In genomic region chr11:47966621-47967020, GRCh38 we compare ENCODE assay signal across 21 cellular contexts. TPM values are rescaled to one million over a fixed set of nuclear protein-coding genes. Genes with fewer than 3 reads are reported as not detected.
DNase-seq lines count a peak whose midpoint lies in the region; ATAC-seq, FAIRE-seq and TF ChIP-seq lines count a peak whose summit lies in the region.
"Had no signal": no experiment of that assay in that cellular context is flagged by ENCODE, and none has a peak within 500 bp of the region (broad histone marks: within the 10 kb centered on the region; RNA-seq: fewer than 3 reads in every experiment).

No MANE protein-coding gene starts in this region.

- H3K4me3 ChIP-seq in keratinocyte (ENCODE audit: control insufficient read depth in 2 of 3, extremely low read depth in 1 of 3, insufficient read depth in 2 of 3, low read depth in 1 of 3, low read length in 3 of 3), result no peak overlapping the region
- H3K4me3 ChIP-seq in right lobe of liver, result no peak overlapping the region
- H3K4me3 ChIP-seq: BLaER1, GM12878, GM23338 had no signal

- no peaks in the 10 kb centered on the region for H3K36me3 Mint-ChIP-seq in stimulated activated naive B cell treated with anti-CD40 and anti-IgM and Interleukin-4, amounts not matched to agents 10 μg/mL and 1 μg/mL and 100 μg/mL, for 72 hours
- H3K36me3 Mint-ChIP-seq: CD8-positive, alpha-beta T cell had no signal

- H3K9ac ChIP-seq in keratinocyte (ENCODE audit: control insufficient read depth, extremely low read depth, insufficient read depth, low read length), result no peak overlapping the region
- H3K9ac ChIP-seq: BLaER1 had no signal

- dilution Hi-C loops in keratinocyte (cut with MboI; ENCODE audit: extremely low pct_ligation_motif_present, low sequenced_read_pairs), result no loop called here

- H3K4me1 Mint-ChIP-seq in stimulated activated naive B cell treated with anti-CD40 and anti-IgM and Interleukin-4, amounts not matched to agents 10 μg/mL and 1 μg/mL and 100 μg/mL, for 72 hours, result peaks cover 1 to 6% of the 10 kb centered on the region in 2 donors
- H3K4me1 Mint-ChIP-seq: GM23338 had no signal

- WGBS in right lobe of liver (ENCODE audit: insufficient coverage, low coverage, low lambda C conversion rate, missing lambda C conversion rate), result 27% methylated on average over 4 of the region's 6 CpGs

- H2AFZ ChIP-seq in keratinocyte (ENCODE audit: control insufficient read depth, low read length), result no peak overlapping the region

- ATAC-seq in right lobe of liver, result peak; percentile 66 to 97 (median 88)
- ATAC-seq in stimulated activated naive B cell treated with anti-CD40 and anti-IgM and Interleukin-4, amounts not matched to agents 10 μg/mL and 1 μg/mL and 100 μg/mL, for 72 hours (replicated peaks), result no peak
- no peak for ATAC-seq in GM21717 (IDR thresholded peaks at IDR 0.05; ENCODE audit: unreplicated experiment)
- ATAC-seq: CD8-positive, alpha-beta T cell; GM12878; GM23338 had no signal

- H3K4me1 ChIP-seq in keratinocyte (ENCODE audit: control insufficient read depth, extremely low read depth, insufficient read depth, low read length) (no peaks in the 10 kb centered on the region), right lobe of liver (peaks cover 0 to 11% (median 0%) of the 10 kb centered on the region in 4 donors)

- no peak overlapping the region for H3K4me3 Mint-ChIP-seq in stimulated activated naive B cell treated with anti-CD40 and anti-IgM and Interleukin-4, amounts not matched to agents 10 μg/mL and 1 μg/mL and 100 μg/mL, for 72 hours
- H3K4me3 Mint-ChIP-seq: CD8-positive, alpha-beta T cell; GM23338 had no signal

- no peaks in the 10 kb centered on the region for H3K9me1 ChIP-seq in keratinocyte (ENCODE audit: control insufficient read depth, extremely low read depth, insufficient read depth, low read length)

- no peaks in the 10 kb centered on the region for H4K20me1 ChIP-seq in keratinocyte (ENCODE audit: control insufficient read depth, extremely low read depth, insufficient read depth, low read length)
- H4K20me1 ChIP-seq: BLaER1 had no signal

- DNase-seq in M059J (ENCODE audit: low read depth), result peak; percentile 41
- DNase-seq in keratinocyte (ENCODE audit: low read depth, low spot score), result no peak
- peak; percentile 43 to 81 (median 80) for DNase-seq in right lobe of liver
- no peak for DNase-seq in stimulated activated naive B cell treated with anti-CD40 and anti-IgM and Interleukin-4, amounts not matched to agents 10 μg/mL and 1 μg/mL and 100 μg/mL, for 72 hours
- DNase-seq in NOMO-1 treated with DMSO at 0.1 percent for 48 hours (lab: John Stamatoyannopoulos, UW; ENCODE audit: unreplicated experiment), result no peak
- no peak for DNase-seq in NCI-H2081 treated with DMSO at 0.1 percent for 48 hours (lab: John Stamatoyannopoulos, UW)
- DNase-seq in COLO668 (lab: John Stamatoyannopoulos, UW; ENCODE audit: unreplicated experiment), result no peak
- DNase-seq: 8988T; CD8-positive, alpha-beta T cell; COR-L47; DMS 273 treated with DMSO at 0.1 percent for 48 hours; DMS53; DND-41; EL; HCEC 1CT had no signal

- H3K79me2 ChIP-seq in keratinocyte (ENCODE audit: control insufficient read depth, insufficient read depth, low read length), result no peaks in the 10 kb centered on the region

- H3K27me3 ChIP-seq in keratinocyte (ENCODE audit: control insufficient read depth, extremely low read depth, insufficient read depth, low read length) (no peaks in the 10 kb centered on the region), right lobe of liver (no peaks in the 10 kb centered on the region)
- H3K27me3 ChIP-seq: BLaER1 had no signal

- H3K36me3 ChIP-seq in keratinocyte (ENCODE audit: control insufficient read depth in 2 of 2, extremely low read depth in 1 of 2, insufficient read depth in 2 of 2, low read length in 2 of 2) (no peaks in the 10 kb centered on the region), right lobe of liver (no peaks in the 10 kb centered on the region)
- H3K36me3 ChIP-seq: BLaER1 had no signal

- intact Hi-C loops in right lobe of liver (cut with DNase I), result no loop called here

- H3K27me3 Mint-ChIP-seq in stimulated activated naive B cell treated with anti-CD40 and anti-IgM and Interleukin-4, amounts not matched to agents 10 μg/mL and 1 μg/mL and 100 μg/mL, for 72 hours, result no peaks in the 10 kb centered on the region

- no peak for TF ChIP-seq POLR2A in right lobe of liver (IDR thresholded peaks at IDR 0.05)

- peak overlapping the region; percentile 14 for H3K27ac Mint-ChIP-seq in stimulated activated naive B cell treated with anti-CD40 and anti-IgM and Interleukin-4, amounts not matched to agents 10 μg/mL and 1 μg/mL and 100 μg/mL, for 72 hours
- H3K27ac Mint-ChIP-seq: CD8-positive, alpha-beta T cell; GM23338 had no signal

- peak in 1 of 3 experiments; percentile 18 for TF ChIP-seq CTCF in keratinocyte (optimal IDR thresholded peaks at IDR 0.05 in 1 of 3, IDR thresholded peaks at IDR 0.05 in 1 of 3, conservative IDR thresholded peaks at IDR 0.05 in 1 of 3; ENCODE audit: extremely low read depth in 1 of 3, insufficient read depth in 2 of 3, low read length in 3 of 3)
- peak; percentile 15 to 43 (median 22) for TF ChIP-seq CTCF in right lobe of liver (IDR thresholded peaks at IDR 0.05)

- H3K4me2 ChIP-seq in keratinocyte (ENCODE audit: control insufficient read depth, extremely low read depth, insufficient read depth, low read depth, low read length), result no peak overlapping the region
- H3K4me2 ChIP-seq: BLaER1, GM23338 had no signal

- H3K27ac ChIP-seq in keratinocyte (ENCODE audit: control insufficient read depth, insufficient read depth, low read length) (no peak overlapping the region), right lobe of liver (peak overlapping the region in 1 of 3 donors; percentile 13)
- H3K27ac ChIP-seq: BLaER1 had no signal

- FAIRE-seq in keratinocyte (lab: Jason Lieb, UNC), result peak; percentile 60
- FAIRE-seq: GM12878, GM19239, H54 had no signal

- H3K9me3 ChIP-seq in keratinocyte (ENCODE audit: control insufficient read depth, low read depth, low read length) (no peaks in the 10 kb centered on the region), right lobe of liver (no peaks in the 10 kb centered on the region)
- H3K9me3 ChIP-seq: BLaER1 had no signal

- no peaks in the 10 kb centered on the region for H3K9me3 Mint-ChIP-seq in stimulated activated naive B cell treated with anti-CD40 and anti-IgM and Interleukin-4, amounts not matched to agents 10 μg/mL and 1 μg/mL and 100 μg/mL, for 72 hours
- H3K9me3 Mint-ChIP-seq: CD8-positive, alpha-beta T cell; GM23338 had no signal

RNA-seq across cellular contexts. Expression of gene PTPRJ, which starts 13.7 kb away (rescaled TPM):
- 32.7 and 54.8 TPM in 2 replicates for total RNA-seq in M059J (2014; rRNA removed; shearing (Covaris generic))
- 0.57 to 0.84 TPM (median 0.58 TPM) in 3 replicates for polyA plus RNA-seq in keratinocyte
- polyA plus RNA-seq in keratinocyte (2011; ENCODE audit: low read depth), result 0.89 TPM
- 0.51 and 0.68 TPM in 2 replicates for polyA plus RNA-seq in keratinocyte (2011; cell fraction: cytosol; rRNA removed)
- 2.2 and 2.7 TPM in 2 replicates for polyA plus RNA-seq in keratinocyte (2011; cell fraction: nucleus; rRNA removed)
- 0.75 and 0.92 TPM in 2 replicates for polyA plus RNA-seq in keratinocyte (2012; ENCODE audit: low replicate concordance)
- 1.2 to 2.5 TPM (median 1.8 TPM) in 3 replicates for polyA minus RNA-seq in keratinocyte
- 2.3 TPM for polyA minus RNA-seq in keratinocyte (2011; cell fraction: cytosol; rRNA and poly(A)+ RNA removed)
- polyA minus RNA-seq in keratinocyte (2011; cell fraction: nucleus; rRNA and poly(A)+ RNA removed), result 3.1 and 6.6 TPM in 2 replicates
- total RNA-seq in right lobe of liver, result 10 to 100 TPM; 12.5 to 33.0 (median 19.8) TPM

Comparison
In these comparisons a context has a peak if more than half of its experiments do, and no peak if none do; other contexts are left out.
1. DNase-seq: peak in M059J (single experiment) and right lobe of liver (3 of 3); none in keratinocyte (single experiment), stimulated activated naive B cell treated with anti-CD40 and anti-IgM and Interleukin-4, amounts not matched to agents 10 μg/mL and 1 μg/mL and 100 μg/mL, for 72 hours (single experiment), NOMO-1 treated with DMSO at 0.1 percent for 48 hours (single experiment), NCI-H2081 treated with DMSO at 0.1 percent for 48 hours (single experiment) and COLO668 (single experiment).
2. ATAC-seq: peak in right lobe of liver (4 of 4); none in stimulated activated naive B cell treated with anti-CD40 and anti-IgM and Interleukin-4, amounts not matched to agents 10 μg/mL and 1 μg/mL and 100 μg/mL, for 72 hours (0 of 2) and GM21717 (single experiment).